25 cellular contexts compared by ENCODE assay signal in genomic region chr20:51507357-51508036, GRCh38. TPM values are rescaled to one million over a fixed set of nuclear protein-coding genes. Genes with fewer than 3 reads are reported as not detected.
A peak's percentile ranks its signal among the peaks of the same experiment; 100 is the strongest.
DNase-seq lines count a peak whose midpoint lies in the region; ATAC-seq, FAIRE-seq and TF ChIP-seq lines count a peak whose summit lies in the region.
"Had no signal": no experiment of that assay in that cellular context is flagged by ENCODE, and none has a peak within 500 bp of the region (broad histone marks: within the 10 kb centered on the region; RNA-seq: fewer than 3 reads in every experiment).

No MANE protein-coding gene starts in this region.

- 87 to 91% methylated on average over 15 of the region's 15 CpGs for WGBS in pancreas, 2 donors

- H3K4me1 Mint-ChIP-seq in activated naive CD4-positive, alpha-beta T cell treated with anti-CD3 and anti-CD28 coated beads, Interleukin-2, amount 10 ng/mL, durations not matched to agents 7 days and 5 days, result peaks cover 59% of the 10 kb centered on the region
- peaks cover 44% of the 10 kb centered on the region for H3K4me1 Mint-ChIP-seq in activated T-helper 1 cell treated with anti-CD3 and anti-CD28 coated beads, Interleukin-12 subunit alpha, Interleukin-12 subunit beta, Interleukin-2, Interleukin-4 antibody, amounts not matched to agents 30 ng/mL and 10 ng/mL and 1 ng/mL, durations not matched to agents 14 hours and 24 hours and 36 hours (ENCODE audit: low read depth)

- no peaks in the 10 kb centered on the region for H3K9me2 ChIP-seq in MM.1S (replicated peaks; ENCODE audit: insufficient read depth, low read length)

- H3K4me1 ChIP-seq in MM.1S (ENCODE audit: low read length) (no peaks in the 10 kb centered on the region), pancreas (no peaks in the 10 kb centered on the region), lower lobe of right lung (no peaks in the 10 kb centered on the region)
- H3K4me1 ChIP-seq: A549, ascending aorta, suprapubic skin had no signal

- no peaks in the 10 kb centered on the region for H3K27me3 Mint-ChIP-seq in activated naive CD4-positive, alpha-beta T cell treated with anti-CD3 and anti-CD28 coated beads, Interleukin-2, amount 10 ng/mL, durations not matched to agents 7 days and 5 days
- H3K27me3 Mint-ChIP-seq in activated T-helper 1 cell treated with anti-CD3 and anti-CD28 coated beads, Interleukin-12 subunit alpha, Interleukin-12 subunit beta, Interleukin-2, Interleukin-4 antibody, amounts not matched to agents 30 ng/mL and 10 ng/mL and 1 ng/mL, durations not matched to agents 14 hours and 24 hours and 36 hours (ENCODE audit: insufficient read depth), result no peaks in the 10 kb centered on the region

- H3K36me3 ChIP-seq in MM.1S (replicated peaks; ENCODE audit: insufficient read depth, low read length) (no peaks in the 10 kb centered on the region), pancreas (no peaks in the 10 kb centered on the region), lower lobe of right lung (no peaks in the 10 kb centered on the region)
- H3K36me3 ChIP-seq: ascending aorta, left ventricle myocardium inferior, MG63, suprapubic skin had no signal

- H2AFZ ChIP-seq in MM.1S (ENCODE audit: low read length), result no peak overlapping the region

- DNase-seq in activated naive CD4-positive, alpha-beta T cell treated with anti-CD3 and anti-CD28 coated beads, Interleukin-2, amount 10 ng/mL, durations not matched to agents 7 days and 5 days, result no peak
- no peak for DNase-seq in activated naive CD4-positive, alpha-beta T cell treated with anti-CD3 and anti-CD28 coated beads, Interleukin-2, amount 50 U/mL, for 16 hours
- no peak for DNase-seq in activated T-helper 1 cell treated with anti-CD3 and anti-CD28 coated beads, Interleukin-12 subunit alpha, Interleukin-12 subunit beta, Interleukin-2, Interleukin-4 antibody, amounts not matched to agents 30 ng/mL and 10 ng/mL and 1 ng/mL, durations not matched to agents 14 hours and 24 hours and 36 hours (ENCODE audit: low spot score)
- DNase-seq in foreskin melanocyte (peak; percentile 26), sciatic nerve (ENCODE audit: low spot score) (no peak), MM.1S (no peak), pancreas (no peak), lower lobe of right lung (no peak)
- DNase-seq: activated effector memory CD4-positive, alpha-beta T cell treated with anti-CD3 and anti-CD28 coated beads, Interleukin-2, amount 50 U/mL, for 16 hours; heart left ventricle; left ventricle myocardium inferior; MG63; NCI-H1436 treated with DMSO at 0.1 percent for 48 hours; NCI-H2171; NCI-H526 treated with DMSO at 0.1 percent for 48 hours; nucleus accumbens; right cardiac atrium had no signal

- H3K9me3 ChIP-seq in MM.1S (replicated peaks; ENCODE audit: insufficient read depth, low read length) (no peaks in the 10 kb centered on the region), pancreas (no peaks in the 10 kb centered on the region), lower lobe of right lung (no peaks in the 10 kb centered on the region)
- H3K9me3 ChIP-seq: A549, ascending aorta, BLaER1, heart left ventricle, left ventricle myocardium inferior, MG63, suprapubic skin had no signal

- H3K9me3 Mint-ChIP-seq in activated naive CD4-positive, alpha-beta T cell treated with anti-CD3 and anti-CD28 coated beads, Interleukin-2, amount 10 ng/mL, durations not matched to agents 7 days and 5 days, result no peaks in the 10 kb centered on the region
- no peaks in the 10 kb centered on the region for H3K9me3 Mint-ChIP-seq in activated T-helper 1 cell treated with anti-CD3 and anti-CD28 coated beads, Interleukin-12 subunit alpha, Interleukin-12 subunit beta, Interleukin-2, Interleukin-4 antibody, amounts not matched to agents 30 ng/mL and 10 ng/mL and 1 ng/mL, durations not matched to agents 14 hours and 24 hours and 36 hours

- H3K4me3 ChIP-seq in MM.1S (ENCODE audit: low read length) (no peak overlapping the region), pancreas (no peak overlapping the region), lower lobe of right lung (no peak overlapping the region)
- H3K4me3 ChIP-seq: A549, ascending aorta, BLaER1, heart left ventricle, left ventricle myocardium inferior, MG63, suprapubic skin had no signal

- FAIRE-seq in pancreas (lab: Jason Lieb, UNC), result no peak
- FAIRE-seq: A549, colon, endometrium, GM18507, TTC549 had no signal

- no peak overlapping the region for H3K4me2 ChIP-seq in MM.1S (ENCODE audit: low read depth, low read length)
- H3K4me2 ChIP-seq: A549 had no signal

- CTCF ChIA-PET in activated naive CD4-positive, alpha-beta T cell treated with anti-CD3 and anti-CD28 coated beads, Interleukin-2, amount 10 ng/mL, durations not matched to agents 7 days and 5 days (lab: Charles Lee), result no interaction called here

- H3K9ac ChIP-seq in MM.1S (ENCODE audit: low read length), result no peak overlapping the region
- H3K9ac ChIP-seq: BLaER1 had no signal

- peaks cover 39% of the 10 kb centered on the region for H3K79me2 ChIP-seq in MM.1S (ENCODE audit: low read length)

- no peaks in the 10 kb centered on the region for H4K20me1 ChIP-seq in MM.1S (ENCODE audit: insufficient read depth, low read length)

- no peaks in the 10 kb centered on the region for H3K27me3 ChIP-seq in MM.1S (replicated peaks; ENCODE audit: insufficient read depth, low read length)
- no peaks in the 10 kb centered on the region for H3K27me3 ChIP-seq in pancreas
- no peaks in the 10 kb centered on the region for H3K27me3 ChIP-seq in lower lobe of right lung (ENCODE audit: low read depth)
- H3K27me3 ChIP-seq: ascending aorta, BLaER1, heart left ventricle, MG63, suprapubic skin had no signal

- H3K36me3 Mint-ChIP-seq in activated naive CD4-positive, alpha-beta T cell treated with anti-CD3 and anti-CD28 coated beads, Interleukin-2, amount 10 ng/mL, durations not matched to agents 7 days and 5 days, result peaks cover 78% of the 10 kb centered on the region
- H3K36me3 Mint-ChIP-seq in activated T-helper 1 cell treated with anti-CD3 and anti-CD28 coated beads, Interleukin-12 subunit alpha, Interleukin-12 subunit beta, Interleukin-2, Interleukin-4 antibody, amounts not matched to agents 30 ng/mL and 10 ng/mL and 1 ng/mL, durations not matched to agents 14 hours and 24 hours and 36 hours (ENCODE audit: low read depth), result peaks cover 62% of the 10 kb centered on the region

- peak; percentile 35 for ATAC-seq in sciatic nerve
- no peak for ATAC-seq in pancreas
- ATAC-seq in lower lobe of right lung, result no peak
- ATAC-seq: A549 had no signal

- H3K27ac Mint-ChIP-seq in activated naive CD4-positive, alpha-beta T cell treated with anti-CD3 and anti-CD28 coated beads, Interleukin-2, amount 10 ng/mL, durations not matched to agents 7 days and 5 days, result peak overlapping the region; percentile 15
- peak overlapping the region; percentile 8 for H3K27ac Mint-ChIP-seq in activated T-helper 1 cell treated with anti-CD3 and anti-CD28 coated beads, Interleukin-12 subunit alpha, Interleukin-12 subunit beta, Interleukin-2, Interleukin-4 antibody, amounts not matched to agents 30 ng/mL and 10 ng/mL and 1 ng/mL, durations not matched to agents 14 hours and 24 hours and 36 hours

- H3K4me3 Mint-ChIP-seq in activated naive CD4-positive, alpha-beta T cell treated with anti-CD3 and anti-CD28 coated beads, Interleukin-2, amount 10 ng/mL, durations not matched to agents 7 days and 5 days, result no peak overlapping the region
- H3K4me3 Mint-ChIP-seq in activated T-helper 1 cell treated with anti-CD3 and anti-CD28 coated beads, Interleukin-12 subunit alpha, Interleukin-12 subunit beta, Interleukin-2, Interleukin-4 antibody, amounts not matched to agents 30 ng/mL and 10 ng/mL and 1 ng/mL, durations not matched to agents 14 hours and 24 hours and 36 hours, result no peak overlapping the region

- TF ChIP-seq CTCF in MM.1S (IDR thresholded peaks at IDR 0.05; ENCODE audit: low read length) (no peak), pancreas (IDR thresholded peaks at IDR 0.05) (no peak), lower lobe of right lung (IDR thresholded peaks at IDR 0.05) (no peak)

- no peak overlapping the region for H3K27ac ChIP-seq in MM.1S (ENCODE audit: low read length)
- no peak overlapping the region for H3K27ac ChIP-seq in pancreas
- H3K27ac ChIP-seq in lower lobe of right lung, result no peak overlapping the region
- H3K27ac ChIP-seq: A549, ascending aorta, heart left ventricle, left ventricle myocardium inferior, suprapubic skin had no signal

- intact Hi-C loops in activated T-helper 1 cell treated with anti-CD3 and anti-CD28 coated beads, Interleukin-12 subunit alpha, Interleukin-12 subunit beta, Interleukin-2, Interleukin-4 antibody, amounts not matched to agents 30 ng/mL and 10 ng/mL and 1 ng/mL, durations not matched to agents 14 hours and 24 hours and 36 hours (cut with micrococcal nuclease), result no loop called here
- intact Hi-C loops in sciatic nerve (cut with DNase I) (no loop called here), pancreas (cut with DNase I) (no loop called here), lower lobe of right lung (cut with DNase I) (no loop called here)

- H3F3A ChIP-seq in MM.1S (ENCODE audit: insufficient read depth, low read length), result no peaks in the 10 kb centered on the region

RNA-seq across cellular contexts. Expression of gene NFATC2, which starts 35.0 kb away (rescaled TPM):
- 84.0 and 86.4 TPM in 2 replicates for total RNA-seq in activated T-helper 1 cell treated with anti-CD3 and anti-CD28 coated beads, Interleukin-12 subunit alpha, Interleukin-12 subunit beta, Interleukin-2, Interleukin-4 antibody, amounts not matched to agents 30 ng/mL and 10 ng/mL and 1 ng/mL, durations not matched to agents 14 hours and 24 hours and 36 hours
- total RNA-seq in sciatic nerve (11.0 TPM), pancreas (1 to 10 TPM; 3.4 to 8.3 (median 4.3) TPM), lower lobe of right lung (6.6 TPM)
- polyA plus RNA-seq in pancreas, result 1 to 10 TPM; 1.5 to 2.8 TPM
